10 cellular contexts compared by ENCODE assay signal in genomic region chr9:133537257-133537656, GRCh38. TPM values are rescaled to one million over a fixed set of nuclear protein-coding genes. Genes with fewer than 3 reads are reported as not detected.
"Had no signal": no experiment of that assay in that cellular context is flagged by ENCODE, and none has a peak within 500 bp of the region (broad histone marks: within the 10 kb centered on the region; RNA-seq: fewer than 3 reads in every experiment).

No MANE protein-coding gene starts in this region.

- H3K4me3 ChIP-seq: GM23248 had no signal

- H3K27ac Mint-ChIP-seq: H9, IgD-negative memory B cell had no signal

- H3K36me3 Mint-ChIP-seq: IgD-negative memory B cell had no signal

- ATAC-seq: HepG2 had no signal

- H3K9ac ChIP-seq: GM23248 had no signal

- H3K9me3 Mint-ChIP-seq: H9, IgD-negative memory B cell had no signal

- H3K4me3 Mint-ChIP-seq: H9, IgD-negative memory B cell had no signal

- FAIRE-seq: H54, HepG2 had no signal

- H3K27ac ChIP-seq: GM23248, HL-60 had no signal

- DNase-seq: GM23248, GOT3, H9, HCEC 1CT, KBM-7 had no signal

- H2AFZ ChIP-seq: GM23248 had no signal

RNA-seq across cellular contexts. Expression of gene ADAMTSL2, which starts 2.8 kb away (rescaled TPM):
- total RNA-seq: HT1080 had no signal
- polyA plus RNA-seq: GM23248, IgD-negative memory B cell had no signal

RNA-seq across cellular contexts. Expression of gene MYMK, which starts 12.5 kb away (rescaled TPM):
- total RNA-seq: GM23248, H9, HepG2, HT1080 had no signal
- polyA plus RNA-seq: GM23248, HepG2, IgD-negative memory B cell had no signal
